ENCODE assay signal across 8 cellular contexts in the genomic region with DNA sequence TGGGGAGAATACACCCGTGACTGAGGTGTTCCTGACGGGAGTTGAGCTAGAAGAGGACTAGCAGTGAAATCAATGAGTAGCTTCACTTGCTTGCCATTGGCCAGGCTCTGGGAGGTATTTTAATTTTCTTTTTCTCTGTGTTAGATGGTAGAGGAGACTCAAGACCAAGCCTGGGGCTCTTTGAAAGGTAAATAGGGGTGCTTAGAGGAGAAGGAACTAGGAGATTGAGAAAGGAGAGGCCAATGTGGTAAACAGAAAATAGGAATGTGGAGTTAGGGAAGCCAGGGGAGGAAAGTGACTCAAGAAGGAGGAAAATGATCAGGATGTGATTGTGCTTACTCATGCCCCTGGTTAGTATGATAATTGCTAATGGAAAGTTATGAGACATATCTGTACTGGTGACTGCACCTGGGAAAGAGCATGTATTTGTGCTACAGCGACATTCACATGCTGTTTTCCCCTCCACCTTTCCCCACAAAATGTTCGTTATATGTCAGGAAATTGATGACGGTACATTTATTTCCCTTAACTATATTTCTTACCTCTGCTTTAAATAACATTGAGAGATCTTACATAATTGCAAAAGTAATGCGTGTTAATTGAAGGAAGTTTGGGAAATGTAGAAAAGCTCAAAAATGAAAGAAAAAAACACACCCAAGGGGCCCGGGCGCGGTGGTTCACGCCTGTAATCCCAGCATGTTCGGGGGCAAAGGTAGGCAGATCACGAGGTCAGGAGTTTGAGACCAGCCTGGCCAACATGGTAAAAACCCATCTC. TPM values are rescaled to one million over a fixed set of nuclear protein-coding genes. Genes with fewer than 3 reads are reported as not detected.
DNase-seq lines count a peak whose midpoint lies in the region; ATAC-seq and TF ChIP-seq lines count a peak whose summit lies in the region.

No MANE protein-coding gene starts in this region.

- H3K4me3 ChIP-seq in GM12865 (ENCODE audit: low read depth, low read length): peak overlapping the region; percentile 45
- no peak overlapping the region for H3K4me3 ChIP-seq in fibroblast of villous mesenchyme (ENCODE audit: low read depth, low read length)

- peak overlapping the region; percentile 88 for H3K27ac Mint-ChIP-seq in HFFc6
- peak overlapping the region; percentile 8 for H3K27ac Mint-ChIP-seq in T-helper 1 cell treated with Interleukin-12 subunit alpha and Interleukin-12 subunit beta and Interleukin-4 antibody, amounts not matched to agents 30 μg/mL and 1 μg/mL, for 36 hours

- H3K36me3 Mint-ChIP-seq in HFFc6 (ENCODE audit: low read depth): no peaks in the 10 kb centered on the region
- H3K36me3 Mint-ChIP-seq in T-helper 1 cell treated with Interleukin-12 subunit alpha and Interleukin-12 subunit beta and Interleukin-4 antibody, amounts not matched to agents 30 μg/mL and 1 μg/mL, for 36 hours (ENCODE audit: low read depth): no peaks in the 10 kb centered on the region

- H3K9me3 Mint-ChIP-seq in HFFc6: no peaks in the 10 kb centered on the region
- H3K9me3 Mint-ChIP-seq in T-helper 1 cell treated with Interleukin-12 subunit alpha and Interleukin-12 subunit beta and Interleukin-4 antibody, amounts not matched to agents 30 μg/mL and 1 μg/mL, for 36 hours: no peaks in the 10 kb centered on the region

- H3K27me3 Mint-ChIP-seq in HFFc6 (ENCODE audit: insufficient read depth): no peaks in the 10 kb centered on the region; the same call in 1 of the 2 replicates
- H3K27me3 Mint-ChIP-seq in T-helper 1 cell treated with Interleukin-12 subunit alpha and Interleukin-12 subunit beta and Interleukin-4 antibody, amounts not matched to agents 30 μg/mL and 1 μg/mL, for 36 hours (ENCODE audit: low read depth): no peaks in the 10 kb centered on the region

- DNase-seq in GM12865 (ENCODE audit: low read depth): peak; percentile 59
- DNase-seq in HFFc6: peak; percentile 62
- DNase-seq in fibroblast of villous mesenchyme (ENCODE audit: low read depth): peak; percentile 21
- DNase-seq in 8988T: no peak
- no peak for DNase-seq in cardiac septum (ENCODE audit: low spot score)
- DNase-seq in NCI-H1417 treated with DMSO at 0.1 percent for 48 hours (lab: John Stamatoyannopoulos, UW): no peak

- no peak for TF ChIP-seq CTCF in GM12865 (IDR thresholded peaks at IDR 0.05; ENCODE audit: insufficient read depth, low read depth, low read length, missing control alignments)
- no peak for TF ChIP-seq CTCF in HFFc6 (IDR thresholded peaks at IDR 0.05)
- no peak for TF ChIP-seq CTCF in fibroblast of villous mesenchyme (IDR thresholded peaks at IDR 0.05; ENCODE audit: insufficient read depth, low read depth, low read length)

- peaks cover 21% of the 10 kb centered on the region for H3K4me1 Mint-ChIP-seq in HFFc6 (ENCODE audit: low read depth)
- peaks cover 19% of the 10 kb centered on the region for H3K4me1 Mint-ChIP-seq in T-helper 1 cell treated with Interleukin-12 subunit alpha and Interleukin-12 subunit beta and Interleukin-4 antibody, amounts not matched to agents 30 μg/mL and 1 μg/mL, for 36 hours (ENCODE audit: low read depth)

- no peak for ATAC-seq in HG02571 (IDR thresholded peaks at IDR 0.05; ENCODE audit: unreplicated experiment)

- intact Hi-C loops in cardiac septum (cut with DNase I): no loop called here

- H3K4me3 Mint-ChIP-seq in HFFc6: peak overlapping the region; percentile 17; the same call in 1 of the 2 replicates
- peak overlapping the region; percentile 47 for H3K4me3 Mint-ChIP-seq in T-helper 1 cell treated with Interleukin-12 subunit alpha and Interleukin-12 subunit beta and Interleukin-4 antibody, amounts not matched to agents 30 μg/mL and 1 μg/mL, for 36 hours

RNA-seq across cellular contexts. Expression of gene LRBA, which starts 16.9 kb away (rescaled TPM):
- 10 to 100 TPM; 13.6 to 17.6 (median 15.0) TPM for total RNA-seq in HFFc6 (2021; fragmentation: NEBNext Ultra II Directional; extraction: Animal tissue kit (Norgen Biotek cat#: 25700))
- total RNA-seq in fibroblast of villous mesenchyme (27.4 and 38.4 TPM in 2 replicates), cardiac septum (22.7 TPM)

Comparison
In these comparisons a context has a peak if more than half of its experiments do, and no peak if none do; other contexts are left out.
1. DNase-seq: peak in GM12865 (single experiment), HFFc6 (single experiment) and fibroblast of villous mesenchyme (single experiment); none in 8988T (single experiment), cardiac septum (single experiment) and NCI-H1417 treated with DMSO at 0.1 percent for 48 hours (single experiment).